In the genomic region with DNA sequence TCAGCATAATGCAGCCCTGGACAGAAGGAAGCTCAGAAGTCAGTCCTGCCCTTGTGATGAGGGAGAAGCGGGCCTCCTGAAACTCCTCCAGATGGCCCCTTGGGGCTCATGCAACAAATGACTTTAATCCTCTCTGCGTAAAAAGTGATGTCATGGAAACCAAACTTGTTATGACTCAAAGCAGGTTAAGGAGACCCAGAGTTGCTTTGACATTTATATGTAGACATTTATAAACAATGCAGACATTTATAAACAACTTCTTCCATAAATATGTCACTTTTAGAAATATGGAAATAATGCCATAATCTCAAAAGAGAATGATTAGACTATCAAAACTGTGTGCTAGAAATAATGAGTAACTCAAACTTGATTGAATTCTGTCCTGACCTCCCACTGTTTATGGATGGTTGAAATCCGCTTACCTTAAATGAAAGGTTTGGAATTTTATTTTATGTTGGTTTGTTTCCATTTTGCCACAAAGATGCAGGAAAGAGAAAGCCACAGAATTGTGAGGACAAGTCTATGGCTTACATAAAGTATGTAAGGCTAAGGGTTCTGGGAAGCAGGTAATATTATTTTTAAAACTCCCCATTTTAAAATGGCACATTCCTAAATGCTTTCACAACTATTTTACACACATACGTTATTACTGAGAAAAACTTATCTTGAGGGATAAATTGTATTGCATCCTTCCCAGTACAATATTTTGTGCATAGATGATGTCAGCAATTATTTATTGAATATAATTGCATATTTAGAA, we compare ENCODE assay signal across 1 cellular context.
TF ChIP-seq lines count a peak whose summit lies in the region.

No MANE protein-coding gene starts in this region.

TF ChIP-seq in HEK293, 187 proteins besides CTCF, POLR2A, EP300 and RAD21 (continued from another document and continues in another):
- TF ChIP-seq, protein P1, sequence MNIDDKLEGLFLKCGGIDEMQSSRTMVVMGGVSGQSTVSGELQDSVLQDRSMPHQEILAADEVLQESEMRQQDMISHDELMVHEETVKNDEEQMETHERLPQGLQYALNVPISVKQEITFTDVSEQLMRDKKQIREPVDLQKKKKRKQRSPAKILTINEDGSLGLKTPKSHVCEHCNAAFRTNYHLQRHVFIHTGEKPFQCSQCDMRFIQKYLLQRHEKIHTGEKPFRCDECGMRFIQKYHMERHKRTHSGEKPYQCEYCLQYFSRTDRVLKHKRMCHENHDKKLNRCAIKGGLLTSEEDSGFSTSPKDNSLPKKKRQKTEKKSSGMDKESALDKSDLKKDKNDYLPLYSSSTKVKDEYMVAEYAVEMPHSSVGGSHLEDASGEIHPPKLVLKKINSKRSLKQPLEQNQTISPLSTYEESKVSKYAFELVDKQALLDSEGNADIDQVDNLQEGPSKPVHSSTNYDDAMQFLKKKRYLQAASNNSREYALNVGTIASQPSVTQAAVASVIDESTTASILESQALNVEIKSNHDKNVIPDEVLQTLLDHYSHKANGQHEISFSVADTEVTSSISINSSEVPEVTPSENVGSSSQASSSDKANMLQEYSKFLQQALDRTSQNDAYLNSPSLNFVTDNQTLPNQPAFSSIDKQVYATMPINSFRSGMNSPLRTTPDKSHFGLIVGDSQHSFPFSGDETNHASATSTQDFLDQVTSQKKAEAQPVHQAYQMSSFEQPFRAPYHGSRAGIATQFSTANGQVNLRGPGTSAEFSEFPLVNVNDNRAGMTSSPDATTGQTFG (tag by site-specific recombination; IDR thresholded peaks at IDR 0.05; ENCODE audit: borderline replicate concordance), result no peak
- TF ChIP-seq ZNF292 (tag by site-specific recombination; IDR thresholded peaks at IDR 0.05; ENCODE audit: borderline replicate concordance, low read depth) (no peak), ZNF155 (tag by site-specific recombination; IDR thresholded peaks at IDR 0.05) (no peak), ZNF157 (tag by site-specific recombination; IDR thresholded peaks at IDR 0.05) (no peak), FEZF1 (tag by site-specific recombination; IDR thresholded peaks at IDR 0.05) (peak; percentile 83), ZBTB7A (tag by site-specific recombination; IDR thresholded peaks at IDR 0.05; ENCODE audit: low read depth) (no peak), ZNF121 (tag by site-specific recombination; IDR thresholded peaks at IDR 0.05) (no peak), ZNF777 (tag by site-specific recombination; IDR thresholded peaks at IDR 0.05; ENCODE audit: borderline replicate concordance) (no peak), ZNF394 (tag by site-specific recombination; IDR thresholded peaks at IDR 0.05; ENCODE audit: borderline replicate concordance) (peak; percentile 92), ZNF776 (tag by site-specific recombination; IDR thresholded peaks at IDR 0.05; ENCODE audit: borderline replicate concordance) (no peak), ZNF354C (tag by site-specific recombination; IDR thresholded peaks at IDR 0.05; ENCODE audit: borderline replicate concordance, low read depth) (no peak), ZNF473 (tag by site-specific recombination; IDR thresholded peaks at IDR 0.05) (no peak), ZNF830 (tag by site-specific recombination; IDR thresholded peaks at IDR 0.05; ENCODE audit: low read depth) (no peak), ZBTB8A (tag by site-specific recombination; IDR thresholded peaks at IDR 0.05) (0 out of 2 replicates have a peak, but pooled peaks have one; percentile 30), TCF7L2 (IDR thresholded peaks at IDR 0.05; ENCODE audit: borderline replicate concordance, low read depth, low read length) (no peak), MYNN (tag by site-specific recombination; IDR thresholded peaks at IDR 0.05; ENCODE audit: borderline replicate concordance) (no peak), ZNF792 (tag by site-specific recombination; IDR thresholded peaks at IDR 0.05) (no peak), ZNF785 (tag by site-specific recombination; IDR thresholded peaks at IDR 0.05) (no peak), ZNF664 (tag by site-specific recombination; IDR thresholded peaks at IDR 0.05) (no peak), BCL11A (tag by site-specific recombination; IDR thresholded peaks at IDR 0.05; ENCODE audit: low read depth) (peak; percentile 60; the same call in 1 of the 2 replicates), ZNF621 (tag by site-specific recombination; IDR thresholded peaks at IDR 0.05) (no peak), REPIN1 (tag by site-specific recombination; IDR thresholded peaks at IDR 0.05; ENCODE audit: low read depth) (no peak), ZNF341 (tag by site-specific recombination; IDR thresholded peaks at IDR 0.05; ENCODE audit: low read depth) (no peak), KLF8 (tag by site-specific recombination; IDR thresholded peaks at IDR 0.05) (no peak), ZNF248 (tag by site-specific recombination; IDR thresholded peaks at IDR 0.05) (no peak), ZFP41 (tag by site-specific recombination; IDR thresholded peaks at IDR 0.05; ENCODE audit: borderline replicate concordance) (no peak), ZNF768 (tag by site-specific recombination; IDR thresholded peaks at IDR 0.05) (no peak), ZNF146 (tag by site-specific recombination; IDR thresholded peaks at IDR 0.05) (peak; percentile 41), SP2 (tag by site-specific recombination; IDR thresholded peaks at IDR 0.05) (0 out of 2 replicates have a peak, but pooled peaks have one; percentile 19), ZNF560 (tag by site-specific recombination; IDR thresholded peaks at IDR 0.05; ENCODE audit: borderline replicate concordance) (no peak), GLIS2 (tag by site-specific recombination; IDR thresholded peaks at IDR 0.05) (no peak), OSR2 (tag by site-specific recombination; IDR thresholded peaks at IDR 0.05) (peak; percentile 92), ZIC2 (tag by site-specific recombination; IDR thresholded peaks at IDR 0.05) (no peak), ZNF654 (tag by site-specific recombination; IDR thresholded peaks at IDR 0.05; ENCODE audit: low read depth) (peak; percentile 8; the same call in 1 of the 2 replicates), ZNF548 (tag by site-specific recombination; IDR thresholded peaks at IDR 0.05) (no peak), ZNF585B (tag by site-specific recombination; IDR thresholded peaks at IDR 0.05) (no peak), ZNF10 (tag by site-specific recombination; IDR thresholded peaks at IDR 0.05) (no peak), ZEB2 (tag by site-specific recombination; IDR thresholded peaks at IDR 0.05) (peak; percentile 90), ZNF791 (tag by site-specific recombination; IDR thresholded peaks at IDR 0.05) (no peak), ZNF658 (tag by site-specific recombination; IDR thresholded peaks at IDR 0.05) (no peak), EGR2 (tag by site-specific recombination; IDR thresholded peaks at IDR 0.05; ENCODE audit: low read depth) (no peak), KLF1 (tag by site-specific recombination; IDR thresholded peaks at IDR 0.05) (no peak), ZNF555 (tag by site-specific recombination; conservative IDR thresholded peaks at IDR 0.05) (no peak), PRDM1 (tag by site-specific recombination; IDR thresholded peaks at IDR 0.05) (no peak), ZSCAN23 (tag by site-specific recombination; IDR thresholded peaks at IDR 0.05) (no peak), ZNF521 (tag by site-specific recombination; IDR thresholded peaks at IDR 0.05) (no peak), ZNF558 (tag by site-specific recombination; IDR thresholded peaks at IDR 0.05) (0 out of 2 replicates have a peak, but pooled peaks have one; percentile 11)
- TF ChIP-seq, protein P2, sequence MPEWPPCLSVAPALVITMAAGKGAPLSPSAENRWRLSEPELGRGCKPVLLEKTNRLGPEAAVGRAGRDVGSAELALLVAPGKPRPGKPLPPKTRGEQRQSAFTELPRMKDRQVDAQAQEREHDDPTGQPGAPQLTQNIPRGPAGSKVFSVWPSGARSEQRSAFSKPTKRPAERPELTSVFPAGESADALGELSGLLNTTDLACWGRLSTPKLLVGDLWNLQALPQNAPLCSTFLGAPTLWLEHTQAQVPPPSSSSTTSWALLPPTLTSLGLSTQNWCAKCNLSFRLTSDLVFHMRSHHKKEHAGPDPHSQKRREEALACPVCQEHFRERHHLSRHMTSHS (tag by site-specific recombination; IDR thresholded peaks at IDR 0.05), result peak; percentile 64; the same call in 1 of the 2 replicates
- TF ChIP-seq, protein P3, sequence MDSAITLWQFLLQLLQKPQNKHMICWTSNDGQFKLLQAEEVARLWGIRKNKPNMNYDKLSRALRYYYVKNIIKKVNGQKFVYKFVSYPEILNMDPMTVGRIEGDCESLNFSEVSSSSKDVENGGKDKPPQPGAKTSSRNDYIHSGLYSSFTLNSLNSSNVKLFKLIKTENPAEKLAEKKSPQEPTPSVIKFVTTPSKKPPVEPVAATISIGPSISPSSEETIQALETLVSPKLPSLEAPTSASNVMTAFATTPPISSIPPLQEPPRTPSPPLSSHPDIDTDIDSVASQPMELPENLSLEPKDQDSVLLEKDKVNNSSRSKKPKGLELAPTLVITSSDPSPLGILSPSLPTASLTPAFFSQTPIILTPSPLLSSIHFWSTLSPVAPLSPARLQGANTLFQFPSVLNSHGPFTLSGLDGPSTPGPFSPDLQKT (IDR thresholded peaks at IDR 0.05; ENCODE audit: borderline replicate concordance, low read depth, low read length), result no peak
- TF ChIP-seq, protein P4, sequence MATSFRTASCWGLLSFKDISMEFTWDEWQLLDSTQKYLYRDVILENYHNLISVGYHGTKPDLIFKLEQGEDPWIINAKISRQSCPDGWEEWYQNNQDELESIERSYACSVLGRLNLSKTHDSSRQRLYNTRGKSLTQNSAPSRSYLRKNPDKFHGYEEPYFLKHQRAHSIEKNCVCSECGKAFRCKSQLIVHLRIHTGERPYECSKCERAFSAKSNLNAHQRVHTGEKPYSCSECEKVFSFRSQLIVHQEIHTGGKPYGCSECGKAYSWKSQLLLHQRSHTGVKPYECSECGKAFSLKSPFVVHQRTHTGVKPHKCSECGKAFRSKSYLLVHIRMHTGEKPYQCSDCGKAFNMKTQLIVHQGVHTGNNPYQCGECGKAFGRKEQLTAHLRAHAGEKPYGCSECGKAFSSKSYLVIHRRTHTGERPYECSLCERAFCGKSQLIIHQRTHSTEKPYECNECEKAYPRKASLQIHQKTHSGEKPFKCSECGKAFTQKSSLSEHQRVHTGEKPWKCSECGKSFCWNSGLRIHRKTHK (tag by site-specific recombination; IDR thresholded peaks at IDR 0.05), result no peak
- TF ChIP-seq, protein P5, sequence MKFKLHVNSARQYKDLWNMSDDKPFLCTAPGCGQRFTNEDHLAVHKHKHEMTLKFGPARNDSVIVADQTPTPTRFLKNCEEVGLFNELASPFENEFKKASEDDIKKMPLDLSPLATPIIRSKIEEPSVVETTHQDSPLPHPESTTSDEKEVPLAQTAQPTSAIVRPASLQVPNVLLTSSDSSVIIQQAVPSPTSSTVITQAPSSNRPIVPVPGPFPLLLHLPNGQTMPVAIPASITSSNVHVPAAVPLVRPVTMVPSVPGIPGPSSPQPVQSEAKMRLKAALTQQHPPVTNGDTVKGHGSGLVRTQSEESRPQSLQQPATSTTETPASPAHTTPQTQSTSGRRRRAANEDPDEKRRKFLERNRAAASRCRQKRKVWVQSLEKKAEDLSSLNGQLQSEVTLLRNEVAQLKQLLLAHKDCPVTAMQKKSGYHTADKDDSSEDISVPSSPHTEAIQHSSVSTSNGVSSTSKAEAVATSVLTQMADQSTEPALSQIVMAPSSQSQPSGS (tag by site-specific recombination; IDR thresholded peaks at IDR 0.05; ENCODE audit: low read depth), result peak; percentile 92
- TF ChIP-seq, protein P6, sequence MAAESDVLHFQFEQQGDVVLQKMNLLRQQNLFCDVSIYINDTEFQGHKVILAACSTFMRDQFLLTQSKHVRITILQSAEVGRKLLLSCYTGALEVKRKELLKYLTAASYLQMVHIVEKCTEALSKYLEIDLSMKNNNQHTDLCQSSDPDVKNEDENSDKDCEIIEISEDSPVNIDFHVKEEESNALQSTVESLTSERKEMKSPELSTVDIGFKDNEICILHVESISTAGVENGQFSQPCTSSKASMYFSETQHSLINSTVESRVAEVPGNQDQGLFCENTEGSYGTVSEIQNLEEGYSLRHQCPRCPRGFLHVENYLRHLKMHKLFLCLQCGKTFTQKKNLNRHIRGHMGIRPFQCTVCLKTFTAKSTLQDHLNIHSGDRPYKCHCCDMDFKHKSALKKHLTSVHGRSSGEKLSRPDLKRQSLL (tag by site-specific recombination; IDR thresholded peaks at IDR 0.05), result no peak
- TF ChIP-seq, protein P7, sequence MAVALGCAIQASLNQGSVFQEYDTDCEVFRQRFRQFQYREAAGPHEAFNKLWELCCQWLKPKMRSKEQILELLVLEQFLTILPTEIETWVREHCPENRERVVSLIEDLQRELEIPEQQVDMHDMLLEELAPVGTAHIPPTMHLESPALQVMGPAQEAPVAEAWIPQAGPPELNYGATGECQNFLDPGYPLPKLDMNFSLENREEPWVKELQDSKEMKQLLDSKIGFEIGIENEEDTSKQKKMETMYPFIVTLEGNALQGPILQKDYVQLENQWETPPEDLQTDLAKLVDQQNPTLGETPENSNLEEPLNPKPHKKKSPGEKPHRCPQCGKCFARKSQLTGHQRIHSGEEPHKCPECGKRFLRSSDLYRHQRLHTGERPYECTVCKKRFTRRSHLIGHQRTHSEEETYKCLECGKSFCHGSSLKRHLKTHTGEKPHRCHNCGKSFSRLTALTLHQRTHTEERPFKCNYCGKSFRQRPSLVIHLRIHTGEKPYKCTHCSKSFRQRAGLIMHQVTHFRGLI (tag by site-specific recombination; IDR thresholded peaks at IDR 0.05), result no peak
- TF ChIP-seq, protein P8, sequence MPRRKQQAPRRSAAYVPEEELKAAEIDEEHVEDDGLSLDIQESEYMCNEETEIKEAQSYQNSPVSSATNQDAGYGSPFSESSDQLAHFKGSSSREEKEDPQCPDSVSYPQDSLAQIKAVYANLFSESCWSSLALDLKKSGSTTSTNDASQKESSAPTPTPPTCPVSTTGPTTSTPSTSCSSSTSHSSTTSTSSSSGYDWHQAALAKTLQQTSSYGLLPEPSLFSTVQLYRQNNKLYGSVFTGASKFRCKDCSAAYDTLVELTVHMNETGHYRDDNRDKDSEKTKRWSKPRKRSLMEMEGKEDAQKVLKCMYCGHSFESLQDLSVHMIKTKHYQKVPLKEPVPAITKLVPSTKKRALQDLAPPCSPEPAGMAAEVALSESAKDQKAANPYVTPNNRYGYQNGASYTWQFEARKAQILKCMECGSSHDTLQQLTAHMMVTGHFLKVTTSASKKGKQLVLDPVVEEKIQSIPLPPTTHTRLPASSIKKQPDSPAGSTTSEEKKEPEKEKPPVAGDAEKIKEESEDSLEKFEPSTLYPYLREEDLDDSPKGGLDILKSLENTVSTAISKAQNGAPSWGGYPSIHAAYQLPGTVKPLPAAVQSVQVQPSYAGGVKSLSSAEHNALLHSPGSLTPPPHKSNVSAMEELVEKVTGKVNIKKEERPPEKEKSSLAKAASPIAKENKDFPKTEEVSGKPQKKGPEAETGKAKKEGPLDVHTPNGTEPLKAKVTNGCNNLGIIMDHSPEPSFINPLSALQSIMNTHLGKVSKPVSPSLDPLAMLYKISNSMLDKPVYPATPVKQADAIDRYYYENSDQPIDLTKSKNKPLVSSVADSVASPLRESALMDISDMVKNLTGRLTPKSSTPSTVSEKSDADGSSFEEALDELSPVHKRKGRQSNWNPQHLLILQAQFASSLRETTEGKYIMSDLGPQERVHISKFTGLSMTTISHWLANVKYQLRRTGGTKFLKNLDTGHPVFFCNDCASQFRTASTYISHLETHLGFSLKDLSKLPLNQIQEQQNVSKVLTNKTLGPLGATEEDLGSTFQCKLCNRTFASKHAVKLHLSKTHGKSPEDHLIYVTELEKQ (tag by site-specific recombination; IDR thresholded peaks at IDR 0.05; ENCODE audit: borderline replicate concordance), result peak; percentile 60; the same call in 1 of the 2 replicates
